ENCODE assay signal across 14 cellular contexts in the genomic region with DNA sequence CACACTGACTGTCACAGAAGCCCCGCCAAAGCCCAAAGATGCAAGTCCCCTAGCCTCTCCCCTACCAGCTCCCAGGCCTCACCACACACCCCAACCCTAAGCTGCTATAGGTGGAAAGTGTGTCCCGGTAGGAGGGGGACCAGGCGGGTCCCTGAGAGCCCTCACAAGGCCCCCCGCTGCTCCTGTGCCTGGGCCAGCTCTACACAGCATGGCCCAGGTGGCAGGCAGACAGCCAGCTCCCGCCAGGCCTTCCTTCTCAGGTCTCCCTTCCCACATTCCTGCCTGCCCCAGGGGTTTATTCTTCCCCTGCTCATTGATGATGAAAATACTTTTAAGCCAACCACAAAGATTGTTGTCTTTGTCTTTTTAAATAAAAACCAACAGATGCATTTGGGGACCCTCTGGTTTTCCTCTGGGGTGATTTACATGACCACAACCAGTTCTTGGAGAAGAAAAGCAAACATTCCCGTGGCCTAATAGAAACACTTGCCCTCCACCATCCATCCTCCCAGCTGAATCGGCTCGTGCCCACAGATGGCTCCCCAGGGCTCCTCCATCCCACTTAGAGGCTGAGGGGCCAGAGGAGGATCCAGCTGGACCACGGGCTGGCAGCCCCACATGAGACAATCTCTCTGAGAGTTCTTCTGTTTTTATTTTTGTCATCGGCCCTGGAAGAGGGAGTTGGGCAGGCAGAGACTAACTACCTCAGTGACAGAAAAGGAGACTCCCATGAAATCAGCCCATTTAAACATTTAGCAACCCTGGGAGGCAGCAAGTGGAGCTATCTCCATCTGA.
DNase-seq lines count a peak whose midpoint lies in the region; ATAC-seq and TF ChIP-seq lines count a peak whose summit lies in the region.
"Had no signal": no experiment of that assay in that cellular context is flagged by ENCODE, and none has a peak within 500 bp of the region (broad histone marks: within the 10 kb centered on the region; RNA-seq: fewer than 3 reads in every experiment).

No MANE protein-coding gene starts in this region.

- H3K9me3 Mint-ChIP-seq in HFFc6: no peaks in the 10 kb centered on the region
- H3K9me3 Mint-ChIP-seq: activated naive CD4-positive, alpha-beta T cell treated with anti-CD3 and anti-CD28 coated beads, Interleukin-2, amount 50 U/mL, for 24 hours; CD8-positive, alpha-beta memory T cell; stimulated activated memory B cell treated with anti-CD40 and anti-IgM and Interleukin-4, amounts not matched to agents 10 μg/mL and 1 μg/mL and 100 μg/mL, for 72 hours had no signal

- no peak overlapping the region for H3K27ac ChIP-seq in SJCRH30
- H3K27ac ChIP-seq in lower lobe of right lung: no peak overlapping the region
- H3K27ac ChIP-seq in smooth muscle cell (ENCODE audit: low read depth): no peak overlapping the region
- H3K27ac ChIP-seq: neutrophil, SK-N-MC had no signal

- H3K9me3 ChIP-seq in BE2C (no peaks in the 10 kb centered on the region), SJCRH30 (replicated peaks) (no peaks in the 10 kb centered on the region; the same call in 1 of the 2 replicates), lower lobe of right lung (no peaks in the 10 kb centered on the region), smooth muscle cell (replicated peaks; ENCODE audit: low read depth) (no peaks in the 10 kb centered on the region)
- H3K9me3 ChIP-seq: neutrophil had no signal

- ATAC-seq in lower lobe of right lung: no peak
- no peak for ATAC-seq in GM21423 (IDR thresholded peaks at IDR 0.05; ENCODE audit: unreplicated experiment)
- ATAC-seq: K562; stimulated activated memory B cell treated with anti-CD40 and anti-IgM and Interleukin-4, amounts not matched to agents 10 μg/mL and 1 μg/mL and 100 μg/mL, for 72 hours had no signal

- H4K20me1 ChIP-seq in smooth muscle cell (ENCODE audit: low read depth): no peaks in the 10 kb centered on the region

- H3F3A ChIP-seq in smooth muscle cell (ENCODE audit: low read depth): peaks cover 5% of the 10 kb centered on the region

- H3K4me3 Mint-ChIP-seq in HFFc6: no peak overlapping the region
- H3K4me3 Mint-ChIP-seq: activated naive CD4-positive, alpha-beta T cell treated with anti-CD3 and anti-CD28 coated beads, Interleukin-2, amount 50 U/mL, for 24 hours; stimulated activated memory B cell treated with anti-CD40 and anti-IgM and Interleukin-4, amounts not matched to agents 10 μg/mL and 1 μg/mL and 100 μg/mL, for 72 hours had no signal

- H3K4me3 ChIP-seq in BE2C (ENCODE audit: low read depth, low read length) (no peak overlapping the region), SJCRH30 (no peak overlapping the region), lower lobe of right lung (no peak overlapping the region), smooth muscle cell (no peak overlapping the region)
- H3K4me3 ChIP-seq: K562, SK-N-MC had no signal

- no peaks in the 10 kb centered on the region for H3K36me3 Mint-ChIP-seq in HFFc6 (ENCODE audit: low read depth)
- H3K36me3 Mint-ChIP-seq: activated naive CD4-positive, alpha-beta T cell treated with anti-CD3 and anti-CD28 coated beads, Interleukin-2, amount 50 U/mL, for 24 hours; CD8-positive, alpha-beta memory T cell; stimulated activated memory B cell treated with anti-CD40 and anti-IgM and Interleukin-4, amounts not matched to agents 10 μg/mL and 1 μg/mL and 100 μg/mL, for 72 hours had no signal

- no peaks in the 10 kb centered on the region for H3K79me2 ChIP-seq in smooth muscle cell (ENCODE audit: low read depth)

- no peak overlapping the region for H2AFZ ChIP-seq in smooth muscle cell (ENCODE audit: low read depth)

- intact Hi-C loops in lower lobe of right lung (cut with DNase I): no loop called here

- TF ChIP-seq CTCF in BE2C (IDR thresholded peaks at IDR 0.05; ENCODE audit: low read depth, low read length) (no peak), lower lobe of right lung (IDR thresholded peaks at IDR 0.05) (no peak), HFFc6 (IDR thresholded peaks at IDR 0.05) (no peak), smooth muscle cell (IDR thresholded peaks at IDR 0.05; ENCODE audit: borderline replicate concordance, insufficient read depth, poor library complexity, severe bottlenecking) (no peak)

- H3K36me3 ChIP-seq in BE2C: no peaks in the 10 kb centered on the region
- H3K36me3 ChIP-seq in SJCRH30: no peaks in the 10 kb centered on the region
- H3K36me3 ChIP-seq in lower lobe of right lung: no peaks in the 10 kb centered on the region
- H3K36me3 ChIP-seq in smooth muscle cell (ENCODE audit: low read depth): no peaks in the 10 kb centered on the region
- H3K36me3 ChIP-seq: neutrophil had no signal

- DNase-seq in BE2C (peak; percentile 4), Daoy (ENCODE audit: low read depth) (peak; percentile 68), SJCRH30 (peak; percentile 50 to 54), lower lobe of right lung (peak; percentile 42), HFFc6 (no peak), smooth muscle cell (lab: John Stamatoyannopoulos, UW; ENCODE audit: unreplicated experiment) (no peak)
- DNase-seq: NCI-H510A had no signal

- no peak overlapping the region for H3K9ac ChIP-seq in smooth muscle cell (ENCODE audit: low read depth)

- H3K4me1 ChIP-seq in BE2C (no peaks in the 10 kb centered on the region), SJCRH30 (no peaks in the 10 kb centered on the region), lower lobe of right lung (peaks cover 15% of the 10 kb centered on the region), smooth muscle cell (ENCODE audit: low read depth) (peaks cover 10% of the 10 kb centered on the region)

- no peaks in the 10 kb centered on the region for H3K27me3 ChIP-seq in BE2C
- peaks cover 25% of the 10 kb centered on the region for H3K27me3 ChIP-seq in SJCRH30
- H3K27me3 ChIP-seq in lower lobe of right lung (ENCODE audit: low read depth): no peaks in the 10 kb centered on the region
- no peaks in the 10 kb centered on the region for H3K27me3 ChIP-seq in smooth muscle cell (ENCODE audit: low read depth)
- H3K27me3 ChIP-seq: neutrophil had no signal

- 59% methylated on average over 10 of the region's 10 CpGs for WGBS in smooth muscle cell (ENCODE audit: low lambda C conversion rate)

- H3K4me2 ChIP-seq in smooth muscle cell: no peak overlapping the region

- peaks cover 6% of the 10 kb centered on the region for H3K27me3 Mint-ChIP-seq in HFFc6 (ENCODE audit: insufficient read depth)
- H3K27me3 Mint-ChIP-seq: CD8-positive, alpha-beta memory T cell had no signal

- peaks cover 5% of the 10 kb centered on the region for H3K4me1 Mint-ChIP-seq in HFFc6 (ENCODE audit: low read depth)
- H3K4me1 Mint-ChIP-seq: activated naive CD4-positive, alpha-beta T cell treated with anti-CD3 and anti-CD28 coated beads, Interleukin-2, amount 50 U/mL, for 24 hours; stimulated activated memory B cell treated with anti-CD40 and anti-IgM and Interleukin-4, amounts not matched to agents 10 μg/mL and 1 μg/mL and 100 μg/mL, for 72 hours had no signal

- no peak overlapping the region for H3K27ac Mint-ChIP-seq in HFFc6
- H3K27ac Mint-ChIP-seq: activated naive CD4-positive, alpha-beta T cell treated with anti-CD3 and anti-CD28 coated beads, Interleukin-2, amount 50 U/mL, for 24 hours; stimulated activated memory B cell treated with anti-CD40 and anti-IgM and Interleukin-4, amounts not matched to agents 10 μg/mL and 1 μg/mL and 100 μg/mL, for 72 hours had no signal

Comparison
In these comparisons a context has a peak if more than half of its experiments do, and no peak if none do; other contexts are left out.
1. DNase-seq: peak in BE2C (single experiment), Daoy (single experiment), SJCRH30 (2 of 2) and lower lobe of right lung (single experiment); none in HFFc6 (single experiment) and smooth muscle cell (single experiment).